ENCODE assay signal across 9 cellular contexts in genomic region chr10:119189811-119190282, GRCh38. TPM values are rescaled to one million over a fixed set of nuclear protein-coding genes. Genes with fewer than 3 reads are reported as not detected.
DNase-seq lines count a peak whose midpoint lies in the region; ATAC-seq and TF ChIP-seq lines count a peak whose summit lies in the region.
"Had no signal": no experiment of that assay in that cellular context is flagged by ENCODE, and none has a peak within 500 bp of the region (broad histone marks: within the 10 kb centered on the region; RNA-seq: fewer than 3 reads in every experiment).

No MANE protein-coding gene starts in this region.

- DNase-seq in EH (ENCODE audit: low read depth) (peak; percentile 30), mesenteric fat pad (ENCODE audit: low spot score) (peak; percentile 35), AML-193 (lab: John Stamatoyannopoulos, UW) (no peak), NCI-H1694 treated with DMSO at 0.1 percent for 48 hours (lab: John Stamatoyannopoulos, UW) (no peak), NCI-H748 (lab: John Stamatoyannopoulos, UW; ENCODE audit: unreplicated experiment) (no peak)
- peak; percentile 26 for DNase-seq in activated T-helper 2 cell treated with anti-CD3 and anti-CD28 coated beads, Interferon-gamma antibody, Interleukin-2, Interleukin-4, amounts not matched to agents 10 μg/mL and 5 μg/mL and 100 μg/mL, durations not matched to agents 14 hours and 24 hours and 36 hours (ENCODE audit: low spot score)
- DNase-seq: thyroid gland had no signal

- ATAC-seq in HG03432 (IDR thresholded peaks at IDR 0.05; ENCODE audit: unreplicated experiment) (peak; percentile 74), GM18505 (IDR thresholded peaks at IDR 0.05; ENCODE audit: unreplicated experiment) (no peak)

- H3K4me3 Mint-ChIP-seq in activated T-helper 2 cell treated with anti-CD3 and anti-CD28 coated beads, Interferon-gamma antibody, Interleukin-2, Interleukin-4, amounts not matched to agents 10 μg/mL and 5 μg/mL and 100 μg/mL, durations not matched to agents 14 hours and 24 hours and 36 hours (ENCODE audit: low read depth) = no peak overlapping the region

- H3K27ac Mint-ChIP-seq in activated T-helper 2 cell treated with anti-CD3 and anti-CD28 coated beads, Interferon-gamma antibody, Interleukin-2, Interleukin-4, amounts not matched to agents 10 μg/mL and 5 μg/mL and 100 μg/mL, durations not matched to agents 14 hours and 24 hours and 36 hours = no peak overlapping the region

- no peak for TF ChIP-seq POLR2A in GM18505 (IDR thresholded peaks at IDR 0.05; ENCODE audit: borderline replicate concordance, extremely low read depth, insufficient read depth, insufficient read length)

- H3K9me3 Mint-ChIP-seq in activated T-helper 2 cell treated with anti-CD3 and anti-CD28 coated beads, Interferon-gamma antibody, Interleukin-2, Interleukin-4, amounts not matched to agents 10 μg/mL and 5 μg/mL and 100 μg/mL, durations not matched to agents 14 hours and 24 hours and 36 hours = no peaks in the 10 kb centered on the region

- no peaks in the 10 kb centered on the region for H3K36me3 Mint-ChIP-seq in activated T-helper 2 cell treated with anti-CD3 and anti-CD28 coated beads, Interferon-gamma antibody, Interleukin-2, Interleukin-4, amounts not matched to agents 10 μg/mL and 5 μg/mL and 100 μg/mL, durations not matched to agents 14 hours and 24 hours and 36 hours (ENCODE audit: low read depth)

- intact Hi-C loops in activated T-helper 2 cell treated with anti-CD3 and anti-CD28 coated beads, Interferon-gamma antibody, Interleukin-2, Interleukin-4, amounts not matched to agents 10 μg/mL and 5 μg/mL and 100 μg/mL, durations not matched to agents 14 hours and 24 hours and 36 hours (cut with micrococcal nuclease) = no loop called here

- peaks cover 20% of the 10 kb centered on the region for H3K4me1 Mint-ChIP-seq in activated T-helper 2 cell treated with anti-CD3 and anti-CD28 coated beads, Interferon-gamma antibody, Interleukin-2, Interleukin-4, amounts not matched to agents 10 μg/mL and 5 μg/mL and 100 μg/mL, durations not matched to agents 14 hours and 24 hours and 36 hours (ENCODE audit: low read depth)

- no peaks in the 10 kb centered on the region for H3K27me3 Mint-ChIP-seq in activated T-helper 2 cell treated with anti-CD3 and anti-CD28 coated beads, Interferon-gamma antibody, Interleukin-2, Interleukin-4, amounts not matched to agents 10 μg/mL and 5 μg/mL and 100 μg/mL, durations not matched to agents 14 hours and 24 hours and 36 hours (ENCODE audit: low read depth)

RNA-seq across cellular contexts. Expression of gene PRDX3, which starts 11.2 kb away (rescaled TPM):
- 177 and 182 TPM in 2 replicates for total RNA-seq in activated T-helper 2 cell treated with anti-CD3 and anti-CD28 coated beads, Interferon-gamma antibody, Interleukin-2, Interleukin-4, amounts not matched to agents 10 μg/mL and 5 μg/mL and 100 μg/mL, durations not matched to agents 14 hours and 24 hours and 36 hours
- total RNA-seq in mesenteric fat pad = 141 TPM

RNA-seq across cellular contexts. Expression of gene GRK5, which starts 17.5 kb away (rescaled TPM):
- 24.4 and 24.7 TPM in 2 replicates for total RNA-seq in activated T-helper 2 cell treated with anti-CD3 and anti-CD28 coated beads, Interferon-gamma antibody, Interleukin-2, Interleukin-4, amounts not matched to agents 10 μg/mL and 5 μg/mL and 100 μg/mL, durations not matched to agents 14 hours and 24 hours and 36 hours
- total RNA-seq in mesenteric fat pad = 20.2 TPM

RNA-seq across cellular contexts. Expression of gene SFXN4, which starts 24.3 kb away (rescaled TPM):
- 43.5 and 44.8 TPM in 2 replicates for total RNA-seq in activated T-helper 2 cell treated with anti-CD3 and anti-CD28 coated beads, Interferon-gamma antibody, Interleukin-2, Interleukin-4, amounts not matched to agents 10 μg/mL and 5 μg/mL and 100 μg/mL, durations not matched to agents 14 hours and 24 hours and 36 hours
- 18.5 TPM for total RNA-seq in mesenteric fat pad

Comparison
In these comparisons a context has a peak if more than half of its experiments do, and no peak if none do; other contexts are left out.
1. DNase-seq: peak in EH (single experiment), activated T-helper 2 cell treated with anti-CD3 and anti-CD28 coated beads, Interferon-gamma antibody, Interleukin-2, Interleukin-4, amounts not matched to agents 10 μg/mL and 5 μg/mL and 100 μg/mL, durations not matched to agents 14 hours and 24 hours and 36 hours (single experiment) and mesenteric fat pad (single experiment); none in AML-193 (0 of 2), NCI-H1694 treated with DMSO at 0.1 percent for 48 hours (single experiment) and NCI-H748 (single experiment).